1 cellular context compared by ENCODE assay signal in genomic region chr3:98559769-98560168, GRCh38.
TF ChIP-seq lines count a peak whose summit lies in the region.

No MANE protein-coding gene starts in this region.

TF ChIP-seq in GM12878, 131 proteins besides CTCF, POLR2A, EP300 and RAD21:
- peak in 1 of 2 experiments; percentile 33; a peak in 1 of 4 replicates for TF ChIP-seq IKZF2 (IDR thresholded peaks at IDR 0.05)
- peak; percentile 70; the same call in 1 of the 2 replicates for TF ChIP-seq SMARCA5 (IDR thresholded peaks at IDR 0.05)
- 0 out of 2 replicates have a peak, but pooled peaks have one; percentile 13 for TF ChIP-seq IKZF1 (conservative IDR thresholded peaks at IDR 0.05)
- 0 out of 2 replicates have a peak, but pooled peaks have one; percentile 22 for TF ChIP-seq ZNF687 (IDR thresholded peaks at IDR 0.05)
- peak; percentile 70; the same call in 1 of the 2 replicates for TF ChIP-seq ZNF217 (IDR thresholded peaks at IDR 0.05)
- peak; percentile 59; the same call in 1 of the 2 replicates for TF ChIP-seq POLR2AphosphoS5 (IDR thresholded peaks at IDR 0.05; ENCODE audit: low read length)
